ENCODE assay signal across 12 cellular contexts in the genomic region with DNA sequence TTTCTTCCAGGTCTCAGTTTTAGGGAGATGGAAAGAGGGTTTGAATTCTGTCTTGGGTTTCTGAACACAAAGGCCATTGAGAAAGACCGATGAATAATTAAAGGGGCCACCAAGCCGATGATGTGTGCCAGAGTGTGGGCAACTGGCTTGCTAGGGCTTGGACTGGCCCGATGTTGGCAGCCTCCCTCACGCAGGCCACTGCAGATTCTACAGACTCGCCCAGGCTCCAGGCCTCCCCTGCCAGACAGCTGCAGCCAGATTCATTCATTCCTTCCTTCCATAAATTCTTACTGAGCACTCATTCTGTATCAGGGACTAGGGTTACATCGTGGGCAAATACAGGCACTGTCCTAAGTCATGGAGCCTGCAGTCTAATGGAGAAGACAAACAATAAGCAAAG. TPM values are rescaled to one million over a fixed set of nuclear protein-coding genes. Genes with fewer than 3 reads are reported as not detected.
A peak's percentile ranks its signal among the peaks of the same experiment; 100 is the strongest.
DNase-seq lines count a peak whose midpoint lies in the region; ATAC-seq and TF ChIP-seq lines count a peak whose summit lies in the region.
"Had no signal": no experiment of that assay in that cellular context is flagged by ENCODE, and none has a peak within 500 bp of the region (broad histone marks: within the 10 kb centered on the region; RNA-seq: fewer than 3 reads in every experiment).

No MANE protein-coding gene starts in this region.

- H3K79me2 ChIP-seq in SK-N-SH (ENCODE audit: insufficient read depth) = peaks cover 98% of the 10 kb centered on the region

- H3K4me1 ChIP-seq in SK-N-SH (ENCODE audit: control insufficient read depth in 1 of 2, insufficient read depth in 2 of 2, low read depth in 1 of 2, low read length in 1 of 2) (peaks cover 85 to 86% of the 10 kb centered on the region in 2 experiments), body of pancreas (peaks cover 98% of the 10 kb centered on the region), mesodermal cell (ENCODE audit: control insufficient read depth, insufficient read depth, low read length, poor library complexity, severe bottlenecking) (peaks cover 91% of the 10 kb centered on the region), subcutaneous abdominal adipose tissue (ENCODE audit: control insufficient read depth in 5 of 5, insufficient read depth in 5 of 5, low read length in 5 of 5) (peaks cover 13 to 97% (median 79%) of the 10 kb centered on the region in 5 donors)

- H3K9me2 ChIP-seq in SK-N-SH = no peaks in the 10 kb centered on the region

- H3K27ac ChIP-seq in SK-N-SH (ENCODE audit: low read depth in 2 of 2, low read length in 1 of 2) (peak overlapping the region; percentile 11 to 92), body of pancreas (peak overlapping the region; percentile 48 to 91 (median 89)), mesodermal cell (ENCODE audit: low read depth, low read length, severe bottlenecking) (peak overlapping the region; percentile 84), subcutaneous abdominal adipose tissue (ENCODE audit: low read depth, low read length) (peak overlapping the region; percentile 34)

- ATAC-seq in SK-N-SH treated with all-trans-retinoic acid at 6 μM for 48 hours = no peak
- ATAC-seq in body of pancreas = no peak
- ATAC-seq in HG03442 (IDR thresholded peaks at IDR 0.05; ENCODE audit: unreplicated experiment) = no peak
- ATAC-seq in HG02938 (IDR thresholded peaks at IDR 0.05; ENCODE audit: unreplicated experiment) = no peak
- ATAC-seq: activated CD4-positive, alpha-beta T cell treated with anti-CD3 and anti-CD28 coated beads for 36 hours; activated T-cell treated with anti-CD3 and anti-CD28 coated beads, Interleukin-2, amount 50 U/mL, for 72 hours had no signal

- no peak for TF ChIP-seq RAD21 in SK-N-SH (IDR thresholded peaks at IDR 0.05; ENCODE audit: low read length)

- CTCF ChIA-PET in SK-N-SH (lab: Yijun Ruan, JAX) = no interaction called here

- no peak for TF ChIP-seq POLR2A in body of pancreas (IDR thresholded peaks at IDR 0.05)

- H3K27me3 ChIP-seq in SK-N-SH (ENCODE audit: insufficient read depth) (no peaks in the 10 kb centered on the region), body of pancreas (no peaks in the 10 kb centered on the region), subcutaneous abdominal adipose tissue (ENCODE audit: control insufficient read depth in 5 of 5, insufficient read depth in 4 of 5, low read length in 5 of 5) (no peaks in the 10 kb centered on the region)
- H3K27me3 ChIP-seq: tibial nerve had no signal

- H3F3A ChIP-seq in SK-N-SH (replicated peaks; ENCODE audit: insufficient read depth) = peaks cover 53% of the 10 kb centered on the region

- no peak overlapping the region for H2AFZ ChIP-seq in SK-N-SH (ENCODE audit: low read depth)

- H3K4me3 ChIP-seq in SK-N-SH (ENCODE audit: low read depth in 2 of 2, low read length in 1 of 2) (no peak overlapping the region), body of pancreas (no peak overlapping the region), mesodermal cell (ENCODE audit: extremely low read depth, insufficient read depth, low read length, poor library complexity, severe bottlenecking) (no peak overlapping the region), subcutaneous abdominal adipose tissue (ENCODE audit: low read depth in 1 of 5, low read length in 5 of 5) (no peak overlapping the region)
- H3K4me3 ChIP-seq: tibial nerve had no signal

- WGBS in SK-N-SH (ENCODE audit: low lambda C conversion rate) = 75% methylated on average over 6 of the region's 6 CpGs
- 84 to 97% methylated on average over 6 of the region's 6 CpGs for WGBS in body of pancreas, 2 donors
- WGBS in mesodermal cell (ENCODE audit: insufficient coverage in 2 of 2), 2 experiments = 87 to 94% methylated on average over 4 to 5 of the region's 6 CpGs

- H3K4me2 ChIP-seq in SK-N-SH = 0 out of 2 replicates have a peak overlapping the region, but pooled peaks have one; percentile 0

- H3K36me3 ChIP-seq in SK-N-SH (replicated peaks in 1 of 2; ENCODE audit: control insufficient read depth in 1 of 2, insufficient read depth in 2 of 2, low read length in 1 of 2) (peaks cover 0 to 3% of the 10 kb centered on the region in 2 experiments), body of pancreas (replicated peaks in 1 of 2; ENCODE audit: insufficient read depth in 1 of 2, low read depth in 2 of 2) (no peaks in the 10 kb centered on the region), mesodermal cell (ENCODE audit: control insufficient read depth, insufficient read depth, low read length) (peaks cover 43% of the 10 kb centered on the region), subcutaneous abdominal adipose tissue (ENCODE audit: control insufficient read depth in 5 of 5, insufficient read depth in 5 of 5, low read length in 5 of 5) (no peaks in the 10 kb centered on the region)
- H3K36me3 ChIP-seq: tibial nerve had no signal

- TF ChIP-seq CTCF in SK-N-SH (IDR thresholded peaks at IDR 0.05) (no peak), body of pancreas (IDR thresholded peaks at IDR 0.05) (no peak)

- no peak for TF ChIP-seq EP300 in SK-N-SH (IDR thresholded peaks at IDR 0.05; ENCODE audit: borderline replicate concordance in 1 of 2, low read depth in 1 of 2, low read length in 1 of 2)

- POLR2A ChIA-PET in SK-N-SH (lab: Yijun Ruan, JAX) = no interaction called here

- intact Hi-C loops in body of pancreas (cut with DNase I) = no loop called here

- no peak for DNase-seq in SK-N-SH
- no peak for DNase-seq in body of pancreas
- DNase-seq in DMS53 (lab: John Stamatoyannopoulos, UW) = no peak
- DNase-seq: 8988T; activated CD4-positive, alpha-beta T cell treated with anti-CD3 and anti-CD28 coated beads for 36 hours; activated T-cell treated with anti-CD3 and anti-CD28 coated beads, Interleukin-2, amount 50 U/mL, for 72 hours had no signal

- peaks cover 98% of the 10 kb centered on the region for H4K20me1 ChIP-seq in SK-N-SH (ENCODE audit: insufficient read depth)

- H3K9ac ChIP-seq in SK-N-SH (no peak overlapping the region), subcutaneous abdominal adipose tissue (ENCODE audit: low read length in 5 of 5) (peak overlapping the region in 2 of 5 donors; percentile 14 to 41)

- H3K9me3 ChIP-seq in SK-N-SH (no peaks in the 10 kb centered on the region), body of pancreas (no peaks in the 10 kb centered on the region), mesodermal cell (ENCODE audit: control insufficient read depth, low read length) (no peaks in the 10 kb centered on the region), subcutaneous abdominal adipose tissue (ENCODE audit: control insufficient read depth in 5 of 5, low read length in 5 of 5) (no peaks in the 10 kb centered on the region)
- H3K9me3 ChIP-seq: tibial nerve had no signal

TF ChIP-seq in SK-N-SH, 30 proteins besides CTCF, POLR2A, EP300 and RAD21:
- TF ChIP-seq GATA2 (CRISPR knock-in tag; IDR thresholded peaks at IDR 0.05) = 0 out of 2 replicates have a peak, but pooled peaks have one; percentile 9
- TF ChIP-seq, protein P1, sequence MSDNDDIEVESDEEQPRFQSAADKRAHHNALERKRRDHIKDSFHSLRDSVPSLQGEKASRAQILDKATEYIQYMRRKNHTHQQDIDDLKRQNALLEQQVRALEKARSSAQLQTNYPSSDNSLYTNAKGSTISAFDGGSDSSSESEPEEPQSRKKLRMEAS (IDR thresholded peaks at IDR 0.05; ENCODE audit: low read depth) = no peak

TF ChIP-seq in SK-N-SH treated with all-trans-retinoic acid at 6 μM for 48 hours, 23 proteins besides CTCF, POLR2A, EP300 and RAD21 (continues in another document):
- TF ChIP-seq ESRRG (CRISPR knock-in tag; IDR thresholded peaks at IDR 0.05) = no peak
- TF ChIP-seq ISL1 (CRISPR knock-in tag; IDR thresholded peaks at IDR 0.05) = no peak
- no peak for TF ChIP-seq TSHZ2 (CRISPR knock-in tag; IDR thresholded peaks at IDR 0.05)
- TF ChIP-seq ZC3H10 (CRISPR knock-in tag; IDR thresholded peaks at IDR 0.05) = no peak
- TF ChIP-seq, protein P2, sequence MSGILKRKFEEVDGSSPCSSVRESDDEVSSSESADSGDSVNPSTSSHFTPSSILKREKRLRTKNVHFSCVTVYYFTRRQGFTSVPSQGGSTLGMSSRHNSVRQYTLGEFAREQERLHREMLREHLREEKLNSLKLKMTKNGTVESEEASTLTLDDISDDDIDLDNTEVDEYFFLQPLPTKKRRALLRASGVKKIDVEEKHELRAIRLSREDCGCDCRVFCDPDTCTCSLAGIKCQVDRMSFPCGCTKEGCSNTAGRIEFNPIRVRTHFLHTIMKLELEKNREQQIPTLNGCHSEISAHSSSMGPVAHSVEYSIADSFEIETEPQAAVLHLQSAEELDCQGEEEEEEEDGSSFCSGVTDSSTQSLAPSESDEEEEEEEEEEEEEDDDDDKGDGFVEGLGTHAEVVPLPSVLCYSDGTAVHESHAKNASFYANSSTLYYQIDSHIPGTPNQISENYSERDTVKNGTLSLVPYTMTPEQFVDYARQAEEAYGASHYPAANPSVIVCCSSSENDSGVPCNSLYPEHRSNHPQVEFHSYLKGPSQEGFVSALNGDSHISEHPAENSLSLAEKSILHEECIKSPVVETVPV (CRISPR knock-in tag; IDR thresholded peaks at IDR 0.05) = no peak
- no peak for TF ChIP-seq ZFP3 (CRISPR knock-in tag; IDR thresholded peaks at IDR 0.05)

RNA-seq across cellular contexts. Expression of gene ACTN1, which starts 34.9 kb away (rescaled TPM):
- polyA plus RNA-seq in SK-N-SH (2012; rRNA removed) = 266 and 319 TPM in 2 replicates
- polyA plus RNA-seq in SK-N-SH (2012; cell fraction: cytosol; rRNA removed) = 144 and 218 TPM in 2 replicates
- 589 and 740 TPM in 2 replicates for polyA plus RNA-seq in SK-N-SH (2012; cell fraction: nucleus; rRNA removed)
- 10 to 100 TPM; 84.8 to 93.6 TPM for total RNA-seq in body of pancreas
- 357 TPM for polyA plus RNA-seq in mesodermal cell (2013, experiment 1 of 2)
- 310 TPM for polyA plus RNA-seq in mesodermal cell (2013, experiment 2 of 2)

Comparison
In these comparisons a context has a peak if more than half of its experiments do, and no peak if none do; other contexts are left out.
1. H3K27ac ChIP-seq: peak in every context shown above with its lines; median percentile 89 in body of pancreas; 84 in mesodermal cell; 52 in SK-N-SH; 34 in subcutaneous abdominal adipose tissue.